In the genomic region with DNA sequence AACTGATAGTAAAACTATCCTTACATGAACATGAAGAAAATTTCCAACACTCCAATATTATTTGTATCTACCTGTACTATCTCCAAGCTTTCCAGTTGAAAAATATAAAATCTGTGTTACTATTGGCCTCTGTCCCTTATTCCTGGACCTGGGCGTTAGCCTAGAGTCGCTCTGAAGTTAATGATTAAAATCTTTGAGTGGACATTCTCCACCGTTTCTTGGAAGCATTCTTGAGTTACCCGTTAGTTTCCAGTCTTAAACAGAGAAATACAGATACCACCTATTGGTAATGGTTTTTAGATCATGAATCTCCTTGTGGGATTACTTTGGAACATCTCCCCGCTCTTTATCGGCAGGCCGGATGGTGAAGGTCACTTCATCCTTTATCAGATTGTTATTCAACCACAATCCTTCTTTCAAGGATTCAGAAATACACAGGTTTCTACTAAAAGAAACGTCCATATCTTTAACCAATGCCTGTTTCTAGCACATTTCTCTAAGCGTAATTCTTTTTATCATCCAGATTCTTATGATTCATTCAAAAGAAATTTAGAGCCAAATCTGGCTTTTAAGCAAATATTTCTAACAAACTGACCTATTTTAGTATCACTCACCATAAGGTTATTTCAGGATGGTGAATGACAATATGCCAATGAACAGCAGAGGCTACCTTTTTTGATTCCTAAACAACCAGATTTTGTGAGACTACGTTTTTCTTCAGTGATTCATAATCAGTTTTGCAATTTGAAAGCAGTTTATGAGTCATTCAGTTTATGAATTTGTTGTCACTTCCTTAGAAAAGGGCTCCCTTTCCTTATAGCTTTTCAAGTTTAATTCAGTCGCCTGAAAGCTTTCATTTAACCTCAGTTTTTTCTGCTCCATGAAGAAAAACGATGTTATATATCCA, we compare ENCODE assay signal across 2 cellular contexts.
TF ChIP-seq lines count a peak whose summit lies in the region.

No MANE protein-coding gene starts in this region.

TF ChIP-seq in A549, 52 proteins besides CTCF, POLR2A, EP300 and RAD21 (continued from another document):
- TF ChIP-seq, protein P1, sequence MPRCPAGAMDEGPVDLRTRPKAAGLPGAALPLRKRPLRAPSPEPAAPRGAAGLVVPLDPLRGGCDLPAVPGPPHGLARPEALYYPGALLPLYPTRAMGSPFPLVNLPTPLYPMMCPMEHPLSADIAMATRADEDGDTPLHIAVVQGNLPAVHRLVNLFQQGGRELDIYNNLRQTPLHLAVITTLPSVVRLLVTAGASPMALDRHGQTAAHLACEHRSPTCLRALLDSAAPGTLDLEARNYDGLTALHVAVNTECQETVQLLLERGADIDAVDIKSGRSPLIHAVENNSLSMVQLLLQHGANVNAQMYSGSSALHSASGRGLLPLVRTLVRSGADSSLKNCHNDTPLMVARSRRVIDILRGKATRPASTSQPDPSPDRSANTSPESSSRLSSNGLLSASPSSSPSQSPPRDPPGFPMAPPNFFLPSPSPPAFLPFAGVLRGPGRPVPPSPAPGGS (IDR thresholded peaks at IDR 0.05), result peak; percentile 23; the same call in 1 of the 3 replicates
- TF ChIP-seq FOSB (CRISPR knock-in tag; IDR thresholded peaks at IDR 0.05) (no peak), JUN (IDR thresholded peaks at IDR 0.05) (peak; percentile 11 to 55; a peak in 1 of 5 replicates), HOXB13 (CRISPR knock-in tag; IDR thresholded peaks at IDR 0.05; ENCODE audit: low read depth) (no peak), JUNB (IDR thresholded peaks at IDR 0.05) (peak; percentile 91), GATA3 (IDR thresholded peaks at IDR 0.05; ENCODE audit: borderline replicate concordance) (peak; percentile 47; the same call in 1 of the 2 replicates)

TF ChIP-seq in GM12878, 131 proteins besides CTCF, POLR2A, EP300 and RAD21 (continued from another document):
- TF ChIP-seq, protein P2, sequence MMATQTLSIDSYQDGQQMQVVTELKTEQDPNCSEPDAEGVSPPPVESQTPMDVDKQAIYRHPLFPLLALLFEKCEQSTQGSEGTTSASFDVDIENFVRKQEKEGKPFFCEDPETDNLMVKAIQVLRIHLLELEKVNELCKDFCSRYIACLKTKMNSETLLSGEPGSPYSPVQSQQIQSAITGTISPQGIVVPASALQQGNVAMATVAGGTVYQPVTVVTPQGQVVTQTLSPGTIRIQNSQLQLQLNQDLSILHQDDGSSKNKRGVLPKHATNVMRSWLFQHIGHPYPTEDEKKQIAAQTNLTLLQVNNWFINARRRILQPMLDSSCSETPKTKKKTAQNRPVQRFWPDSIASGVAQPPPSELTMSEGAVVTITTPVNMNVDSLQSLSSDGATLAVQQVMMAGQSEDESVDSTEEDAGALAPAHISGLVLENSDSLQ (IDR thresholded peaks at IDR 0.05), result 0 out of 2 replicates have a peak, but pooled peaks have one; percentile 8
- peak; percentile 55; the same call in 1 of the 2 replicates for TF ChIP-seq GABPA (IDR thresholded peaks at IDR 0.05; ENCODE audit: low read depth)
- TF ChIP-seq SUZ12 (IDR thresholded peaks at IDR 0.05; ENCODE audit: unreplicated experiment), result no peak
- TF ChIP-seq MTA2 (IDR thresholded peaks at IDR 0.05; ENCODE audit: low read depth), result 0 out of 2 replicates have a peak, but pooled peaks have one; percentile 26
- peak in 1 of 2 experiments; percentile 39; a peak in 1 of 4 replicates for TF ChIP-seq SRF (IDR thresholded peaks at IDR 0.05; ENCODE audit: low read depth in 2 of 2, low read length in 2 of 2)
- peak; percentile 76; the same call in 1 of the 2 replicates for TF ChIP-seq IRF4 (IDR thresholded peaks at IDR 0.05; ENCODE audit: low read depth, low read length)
- no peak for TF ChIP-seq CHD1 (IDR thresholded peaks at IDR 0.05; ENCODE audit: low read depth, low read length)
- TF ChIP-seq IKZF2 (IDR thresholded peaks at IDR 0.05), result peak in 1 of 2 experiments; percentile 58; a peak in 2 of 4 replicates
- TF ChIP-seq PAX5 (IDR thresholded peaks at IDR 0.05; ENCODE audit: borderline replicate concordance, low read depth, low read length), result no peak
- TF ChIP-seq FOXM1 (IDR thresholded peaks at IDR 0.05; ENCODE audit: low read depth, low read length), result peak; percentile 67; the same call in 1 of the 2 replicates
- peak; percentile 64; the same call in 1 of the 2 replicates for TF ChIP-seq NFIC (IDR thresholded peaks at IDR 0.05; ENCODE audit: low read depth, low read length)
- peak; percentile 62 for TF ChIP-seq SPI1 (IDR thresholded peaks at IDR 0.05; ENCODE audit: borderline replicate concordance, insufficient read depth, low read depth, low read length)
- no peak for TF ChIP-seq SP1 (IDR thresholded peaks at IDR 0.05; ENCODE audit: low read depth, low read length)
- TF ChIP-seq, protein P3, sequence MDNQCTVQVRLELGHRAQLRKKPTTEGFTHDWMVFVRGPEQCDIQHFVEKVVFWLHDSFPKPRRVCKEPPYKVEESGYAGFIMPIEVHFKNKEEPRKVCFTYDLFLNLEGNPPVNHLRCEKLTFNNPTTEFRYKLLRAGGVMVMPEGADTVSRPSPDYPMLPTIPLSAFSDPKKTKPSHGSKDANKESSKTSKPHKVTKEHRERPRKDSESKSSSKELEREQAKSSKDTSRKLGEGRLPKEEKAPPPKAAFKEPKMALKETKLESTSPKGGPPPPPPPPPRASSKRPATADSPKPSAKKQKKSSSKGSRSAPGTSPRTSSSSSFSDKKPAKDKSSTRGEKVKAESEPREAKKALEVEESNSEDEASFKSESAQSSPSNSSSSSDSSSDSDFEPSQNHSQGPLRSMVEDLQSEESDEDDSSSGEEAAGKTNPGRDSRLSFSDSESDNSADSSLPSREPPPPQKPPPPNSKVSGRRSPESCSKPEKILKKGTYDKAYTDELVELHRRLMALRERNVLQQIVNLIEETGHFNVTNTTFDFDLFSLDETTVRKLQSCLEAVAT (IDR thresholded peaks at IDR 0.05), result peak; percentile 38; the same call in 1 of the 2 replicates
- TF ChIP-seq, protein P4, sequence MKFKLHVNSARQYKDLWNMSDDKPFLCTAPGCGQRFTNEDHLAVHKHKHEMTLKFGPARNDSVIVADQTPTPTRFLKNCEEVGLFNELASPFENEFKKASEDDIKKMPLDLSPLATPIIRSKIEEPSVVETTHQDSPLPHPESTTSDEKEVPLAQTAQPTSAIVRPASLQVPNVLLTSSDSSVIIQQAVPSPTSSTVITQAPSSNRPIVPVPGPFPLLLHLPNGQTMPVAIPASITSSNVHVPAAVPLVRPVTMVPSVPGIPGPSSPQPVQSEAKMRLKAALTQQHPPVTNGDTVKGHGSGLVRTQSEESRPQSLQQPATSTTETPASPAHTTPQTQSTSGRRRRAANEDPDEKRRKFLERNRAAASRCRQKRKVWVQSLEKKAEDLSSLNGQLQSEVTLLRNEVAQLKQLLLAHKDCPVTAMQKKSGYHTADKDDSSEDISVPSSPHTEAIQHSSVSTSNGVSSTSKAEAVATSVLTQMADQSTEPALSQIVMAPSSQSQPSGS (IDR thresholded peaks at IDR 0.05; ENCODE audit: low read length), result peak; percentile 65
- TF ChIP-seq DPF2 (IDR thresholded peaks at IDR 0.05), result 0 out of 2 replicates have a peak, but pooled peaks have one; percentile 17
- peak; percentile 69; the same call in 1 of the 2 replicates for TF ChIP-seq BCL11A (IDR thresholded peaks at IDR 0.05; ENCODE audit: low read depth, low read length)
- peak; percentile 71 for TF ChIP-seq CREB1 (IDR thresholded peaks at IDR 0.05; ENCODE audit: low read depth)
- 0 out of 2 replicates have a peak, but pooled peaks have one; percentile 24 for TF ChIP-seq ZBED1 (IDR thresholded peaks at IDR 0.05; ENCODE audit: borderline replicate concordance)
- peak; percentile 44; the same call in 1 of the 2 replicates for TF ChIP-seq RUNX3 (IDR thresholded peaks at IDR 0.05; ENCODE audit: low read length)
